33 cellular contexts compared by ENCODE assay signal in the genomic region with DNA sequence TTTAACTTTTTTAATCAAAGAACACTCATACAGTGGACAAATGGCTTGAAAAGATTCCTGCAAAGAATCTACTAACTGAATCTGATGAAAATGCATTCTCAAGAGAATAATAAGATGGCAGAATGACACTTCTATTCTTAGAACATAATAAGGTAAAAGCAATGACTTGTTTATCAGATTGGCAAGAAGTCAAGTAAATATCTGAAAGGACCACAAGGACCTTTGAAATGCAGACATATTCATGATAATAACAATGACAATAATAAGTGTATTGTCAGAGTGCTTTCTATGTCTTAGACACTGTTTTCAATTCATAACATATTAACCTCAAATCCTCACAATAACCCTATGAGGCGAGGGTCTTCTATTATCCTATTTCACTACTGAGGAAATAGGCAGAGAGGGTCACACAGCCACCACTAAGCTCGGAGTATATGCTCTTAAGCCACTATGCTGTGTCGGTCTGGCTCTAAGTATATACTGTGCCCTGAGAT.
"Had no signal": no experiment of that assay in that cellular context is flagged by ENCODE, and none has a peak within 500 bp of the region (broad histone marks: within the 10 kb centered on the region; RNA-seq: fewer than 3 reads in every experiment).

No MANE protein-coding gene starts in this region.

- H3K4me3 Mint-ChIP-seq: activated CD4-positive, alpha-beta memory T cell treated with anti-CD3 and anti-CD28 coated beads, Interleukin-2, amount 10 ng/mL, durations not matched to agents 7 days and 5 days; activated CD4-positive, alpha-beta T cell treated with anti-CD3 and anti-CD28 coated beads for 36 hours; activated CD4-positive, alpha-beta T cell treated with anti-CD3 and anti-CD28 coated beads, Interleukin-2, amount 10 ng/mL, durations not matched to agents 24 days and 14 days; activated naive CD8-positive, alpha-beta T cell; activated T-cell treated with anti-CD3 and anti-CD28 coated beads, Interleukin-2, amount 50 U/mL, for 24 hours; activated T-cell treated with anti-CD3 and anti-CD28 coated beads, Interleukin-2, amount 50 U/mL, for 72 hours; activated T-helper 17 cell treated with anti-CD3 and anti-CD28 coated beads, Interleukin-2, amount 50 U/mL, for 72 hours; central memory CD8-positive, alpha-beta T cell; dendritic cell treated with granulocyte-macrophage colony-stimulating factor and Interleukin-4, amounts not matched to agents 40 ng/mL and 50 ng/mL, for 4 days; effector memory CD8-positive, alpha-beta T cell; T-helper 1 cell treated with Interleukin-12 subunit alpha and Interleukin-12 subunit beta and Interleukin-4 antibody, amounts not matched to agents 30 μg/mL and 1 μg/mL, for 36 hours; T-helper 2 cell treated with Interferon-gamma antibody and Interleukin-4, amounts not matched to agents 5 μg/mL and 100 μg/mL, for 36 hours had no signal

- FAIRE-seq: bronchial epithelial cell had no signal

- H3K27me3 Mint-ChIP-seq: activated CD4-positive, alpha-beta memory T cell treated with anti-CD3 and anti-CD28 coated beads, Interleukin-2, amount 10 ng/mL, durations not matched to agents 7 days and 5 days; activated CD4-positive, alpha-beta T cell treated with anti-CD3 and anti-CD28 coated beads for 36 hours; activated CD4-positive, alpha-beta T cell treated with anti-CD3 and anti-CD28 coated beads, Interleukin-2, amount 10 ng/mL, durations not matched to agents 24 days and 14 days; activated naive CD8-positive, alpha-beta T cell; activated T-cell treated with anti-CD3 and anti-CD28 coated beads, Interleukin-2, amount 50 U/mL, for 24 hours; activated T-helper 17 cell treated with anti-CD3 and anti-CD28 coated beads, Interleukin-2, amount 50 U/mL, for 72 hours; central memory CD8-positive, alpha-beta T cell; dendritic cell treated with granulocyte-macrophage colony-stimulating factor and Interleukin-4, amounts not matched to agents 40 ng/mL and 50 ng/mL, for 4 days had no signal

- H3K9me3 Mint-ChIP-seq: activated CD4-positive, alpha-beta memory T cell treated with anti-CD3 and anti-CD28 coated beads, Interleukin-2, amount 10 ng/mL, durations not matched to agents 7 days and 5 days; activated CD4-positive, alpha-beta T cell treated with anti-CD3 and anti-CD28 coated beads, Interleukin-2, amount 10 ng/mL, durations not matched to agents 24 days and 14 days; activated T-cell treated with anti-CD3 and anti-CD28 coated beads, Interleukin-2, amount 50 U/mL, for 24 hours; activated T-cell treated with anti-CD3 and anti-CD28 coated beads, Interleukin-2, amount 50 U/mL, for 72 hours; activated T-helper 17 cell treated with anti-CD3 and anti-CD28 coated beads, Interleukin-2, amount 50 U/mL, for 72 hours; central memory CD8-positive, alpha-beta T cell; dendritic cell treated with granulocyte-macrophage colony-stimulating factor and Interleukin-4, amounts not matched to agents 40 ng/mL and 50 ng/mL, for 4 days; effector memory CD8-positive, alpha-beta T cell; T-helper 1 cell treated with Interleukin-12 subunit alpha and Interleukin-12 subunit beta and Interleukin-4 antibody, amounts not matched to agents 30 μg/mL and 1 μg/mL, for 36 hours; T-helper 2 cell treated with Interferon-gamma antibody and Interleukin-4, amounts not matched to agents 5 μg/mL and 100 μg/mL, for 36 hours had no signal

- DNase-seq: activated CD4-positive, alpha-beta memory T cell treated with anti-CD3 and anti-CD28 coated beads, Interleukin-2, amount 10 ng/mL, durations not matched to agents 7 days and 5 days; activated CD4-positive, alpha-beta T cell treated with anti-CD3 and anti-CD28 coated beads for 36 hours; activated CD4-positive, alpha-beta T cell treated with anti-CD3 and anti-CD28 coated beads, Interleukin-2, amount 50 U/mL, for 4 hours; activated CD4-positive, CD25-positive, alpha-beta regulatory T cell; activated CD4-positive, CD25-positive, alpha-beta regulatory T cell treated with anti-CD3 and anti-CD28 coated beads, Interleukin-2, amount 50 U/mL, for 72 hours; activated CD8-positive, alpha-beta memory T cell treated with anti-CD3 and anti-CD28 coated beads, Interleukin-2, amount 50 U/mL, for 48 hours; activated effector memory CD4-positive, alpha-beta T cell treated with Interleukin-2 at 50 U/mL for 16 hours; activated gamma-delta T cell treated with Interleukin-2 at 50 U/mL for 16 hours; activated naive CD4-positive, alpha-beta T cell treated with anti-CD3 and anti-CD28 coated beads, Interleukin-2, amount 50 U/mL, for 16 hours; activated naive CD4-positive, alpha-beta T cell treated with Interleukin-2 at 50 U/mL for 16 hours; activated T-cell treated with anti-CD3 and anti-CD28 coated beads for 4 hours; activated T-cell treated with anti-CD3 and anti-CD28 coated beads, Interleukin-2, amount 50 U/mL, for 24 hours; activated T-cell treated with anti-CD3 and anti-CD28 coated beads, Interleukin-2, amount 50 U/mL, for 72 hours; amniotic stem cell; anterior cingulate cortex; brain microvascular endothelial cell; effector CD4-positive, alpha-beta T cell; effector memory CD8-positive, alpha-beta T cell; foreskin fibroblast; head of caudate nucleus; hippocampal formation; T1000 had no signal

- H3K27ac ChIP-seq: brain microvascular endothelial cell, coronary artery, epithelial cell of prostate had no signal

- ATAC-seq: activated CD4-positive, alpha-beta T cell treated with anti-CD3 and anti-CD28 coated beads for 36 hours; activated T-cell treated with anti-CD3 and anti-CD28 coated beads, Interleukin-2, amount 50 U/mL, for 72 hours; activated T-helper 17 cell treated with anti-CD3 and anti-CD28 coated beads, Interleukin-2, amount 50 U/mL, for 72 hours; effector memory CD8-positive, alpha-beta T cell; esophagus mucosa had no signal

- H3K27ac Mint-ChIP-seq: activated CD4-positive, alpha-beta memory T cell treated with anti-CD3 and anti-CD28 coated beads, Interleukin-2, amount 10 ng/mL, durations not matched to agents 7 days and 5 days; activated CD4-positive, alpha-beta T cell treated with anti-CD3 and anti-CD28 coated beads for 36 hours; activated CD4-positive, alpha-beta T cell treated with anti-CD3 and anti-CD28 coated beads, Interleukin-2, amount 10 ng/mL, durations not matched to agents 24 days and 14 days; activated naive CD8-positive, alpha-beta T cell; activated T-cell treated with anti-CD3 and anti-CD28 coated beads, Interleukin-2, amount 50 U/mL, for 24 hours; activated T-cell treated with anti-CD3 and anti-CD28 coated beads, Interleukin-2, amount 50 U/mL, for 72 hours; activated T-helper 17 cell treated with anti-CD3 and anti-CD28 coated beads, Interleukin-2, amount 50 U/mL, for 72 hours; dendritic cell treated with granulocyte-macrophage colony-stimulating factor and Interleukin-4, amounts not matched to agents 40 ng/mL and 50 ng/mL, for 4 days; T-helper 1 cell treated with Interleukin-12 subunit alpha and Interleukin-12 subunit beta and Interleukin-4 antibody, amounts not matched to agents 30 μg/mL and 1 μg/mL, for 36 hours; T-helper 2 cell treated with Interferon-gamma antibody and Interleukin-4, amounts not matched to agents 5 μg/mL and 100 μg/mL, for 36 hours had no signal

- H3K36me3 Mint-ChIP-seq: activated naive CD8-positive, alpha-beta T cell had no signal

- H3K4me3 ChIP-seq: coronary artery had no signal

- H3K4me1 Mint-ChIP-seq: activated CD4-positive, alpha-beta T cell treated with anti-CD3 and anti-CD28 coated beads for 36 hours; activated CD4-positive, alpha-beta T cell treated with anti-CD3 and anti-CD28 coated beads, Interleukin-2, amount 10 ng/mL, durations not matched to agents 24 days and 14 days; central memory CD8-positive, alpha-beta T cell had no signal

- H3K27me3 ChIP-seq: brain microvascular endothelial cell had no signal

- H3K36me3 ChIP-seq: brain microvascular endothelial cell had no signal
